Comparison of ENCODE assay signal across 17 cellular contexts in genomic region chr13:99290890-99291289, GRCh38. TPM values are rescaled to one million over a fixed set of nuclear protein-coding genes. Genes with fewer than 3 reads are reported as not detected.
A peak's percentile ranks its signal among the peaks of the same experiment; 100 is the strongest.
DNase-seq lines count a peak whose midpoint lies in the region; ATAC-seq and TF ChIP-seq lines count a peak whose summit lies in the region.
"Had no signal": no experiment of that assay in that cellular context is flagged by ENCODE, and none has a peak within 500 bp of the region (broad histone marks: within the 10 kb centered on the region; RNA-seq: fewer than 3 reads in every experiment).

No MANE protein-coding gene starts in this region.

- no peaks in the 10 kb centered on the region for H3K9me3 Mint-ChIP-seq in activated T-cell treated with anti-CD3 and anti-CD28 coated beads, Interleukin-2, amount 50 U/mL, for 4 hours
- no peaks in the 10 kb centered on the region for H3K9me3 Mint-ChIP-seq in T-helper 2 cell treated with Interferon-gamma antibody and Interleukin-4, amounts not matched to agents 5 μg/mL and 100 μg/mL, for 36 hours
- H3K9me3 Mint-ChIP-seq in dendritic cell treated with granulocyte-macrophage colony-stimulating factor and Interleukin-4, amounts not matched to agents 40 ng/mL and 50 ng/mL, for 4 days, result no peaks in the 10 kb centered on the region
- H3K9me3 Mint-ChIP-seq in stimulated activated effector memory CD8-positive, alpha-beta T cell treated with anti-CD3 and anti-CD28 coated beads, Interleukin-12 subunit alpha, Interleukin-12 subunit beta, amount 100 ng/mL, for 72 hours, result no peaks in the 10 kb centered on the region

- H3K27ac ChIP-seq in brain microvascular endothelial cell, result no peak overlapping the region
- H3K27ac ChIP-seq: foreskin keratinocyte, PC-9 had no signal

- H3K36me3 ChIP-seq in brain microvascular endothelial cell (replicated peaks), result no peaks in the 10 kb centered on the region

- H3K4me3 ChIP-seq in brain microvascular endothelial cell (ENCODE audit: low read depth, low read length), result no peak overlapping the region
- H3K4me3 ChIP-seq: PC-9, smooth muscle cell had no signal

- in situ Hi-C loops in brain microvascular endothelial cell (cut with HindIII; ENCODE audit: low pct_ligation_motif_present, low sequenced_read_pairs), result no loop called here

- H3K27ac Mint-ChIP-seq in T-helper 2 cell treated with Interferon-gamma antibody and Interleukin-4, amounts not matched to agents 5 μg/mL and 100 μg/mL, for 36 hours, result peak overlapping the region; percentile 76
- H3K27ac Mint-ChIP-seq in dendritic cell treated with granulocyte-macrophage colony-stimulating factor and Interleukin-4, amounts not matched to agents 40 ng/mL and 50 ng/mL, for 4 days, result peak overlapping the region; percentile 67
- peak overlapping the region; percentile 90 for H3K27ac Mint-ChIP-seq in stimulated activated effector memory CD8-positive, alpha-beta T cell treated with anti-CD3 and anti-CD28 coated beads, Interleukin-12 subunit alpha, Interleukin-12 subunit beta, amount 100 ng/mL, for 72 hours

- intact Hi-C loops in dendritic cell treated with granulocyte-macrophage colony-stimulating factor and Interleukin-4, amounts not matched to agents 40 ng/mL and 50 ng/mL, for 4 days (cut with micrococcal nuclease), result no loop called here

- H3K27me3 ChIP-seq in brain microvascular endothelial cell (replicated peaks), result no peaks in the 10 kb centered on the region
- H3K27me3 ChIP-seq: foreskin keratinocyte had no signal

- H3K4me3 Mint-ChIP-seq in activated T-cell treated with anti-CD3 and anti-CD28 coated beads, Interleukin-2, amount 50 U/mL, for 4 hours, result peak overlapping the region; percentile 42
- H3K4me3 Mint-ChIP-seq in T-helper 2 cell treated with Interferon-gamma antibody and Interleukin-4, amounts not matched to agents 5 μg/mL and 100 μg/mL, for 36 hours, result peak overlapping the region; percentile 2
- H3K4me3 Mint-ChIP-seq in dendritic cell treated with granulocyte-macrophage colony-stimulating factor and Interleukin-4, amounts not matched to agents 40 ng/mL and 50 ng/mL, for 4 days, result no peak overlapping the region
- peak overlapping the region; percentile 51 for H3K4me3 Mint-ChIP-seq in stimulated activated effector memory CD8-positive, alpha-beta T cell treated with anti-CD3 and anti-CD28 coated beads, Interleukin-12 subunit alpha, Interleukin-12 subunit beta, amount 100 ng/mL, for 72 hours

- ATAC-seq in activated T-cell treated with anti-CD3 and anti-CD28 coated beads, Interleukin-2, amount 50 U/mL, for 4 hours, result no peak
- ATAC-seq in stimulated activated effector memory CD8-positive, alpha-beta T cell treated with anti-CD3 and anti-CD28 coated beads, Interleukin-12 subunit alpha, Interleukin-12 subunit beta, amount 100 ng/mL, for 72 hours, result peak; percentile 59
- ATAC-seq: foreskin keratinocyte had no signal

- no peaks in the 10 kb centered on the region for H3K27me3 Mint-ChIP-seq in activated T-cell treated with anti-CD3 and anti-CD28 coated beads, Interleukin-2, amount 50 U/mL, for 4 hours (ENCODE audit: low read depth)
- no peaks in the 10 kb centered on the region for H3K27me3 Mint-ChIP-seq in T-helper 2 cell treated with Interferon-gamma antibody and Interleukin-4, amounts not matched to agents 5 μg/mL and 100 μg/mL, for 36 hours (ENCODE audit: low read depth)
- no peaks in the 10 kb centered on the region for H3K27me3 Mint-ChIP-seq in dendritic cell treated with granulocyte-macrophage colony-stimulating factor and Interleukin-4, amounts not matched to agents 40 ng/mL and 50 ng/mL, for 4 days

- peaks cover 51% of the 10 kb centered on the region for H3K36me3 Mint-ChIP-seq in activated T-cell treated with anti-CD3 and anti-CD28 coated beads, Interleukin-2, amount 50 U/mL, for 4 hours (ENCODE audit: insufficient read depth)
- H3K36me3 Mint-ChIP-seq in T-helper 2 cell treated with Interferon-gamma antibody and Interleukin-4, amounts not matched to agents 5 μg/mL and 100 μg/mL, for 36 hours (ENCODE audit: low read depth), result peaks cover 65% of the 10 kb centered on the region
- H3K36me3 Mint-ChIP-seq in dendritic cell treated with granulocyte-macrophage colony-stimulating factor and Interleukin-4, amounts not matched to agents 40 ng/mL and 50 ng/mL, for 4 days (ENCODE audit: low read depth), result peaks cover 56% of the 10 kb centered on the region
- peaks cover 72% of the 10 kb centered on the region for H3K36me3 Mint-ChIP-seq in stimulated activated effector memory CD8-positive, alpha-beta T cell treated with anti-CD3 and anti-CD28 coated beads, Interleukin-12 subunit alpha, Interleukin-12 subunit beta, amount 100 ng/mL, for 72 hours

- TF ChIP-seq CTCF in brain microvascular endothelial cell (IDR thresholded peaks at IDR 0.05; ENCODE audit: low read depth, low read length, missing control alignments), result no peak

- peaks cover 87% of the 10 kb centered on the region for H3K4me1 Mint-ChIP-seq in activated T-cell treated with anti-CD3 and anti-CD28 coated beads, Interleukin-2, amount 50 U/mL, for 4 hours (ENCODE audit: low read depth)
- H3K4me1 Mint-ChIP-seq in T-helper 2 cell treated with Interferon-gamma antibody and Interleukin-4, amounts not matched to agents 5 μg/mL and 100 μg/mL, for 36 hours (ENCODE audit: low read depth), result peaks cover 76% of the 10 kb centered on the region
- H3K4me1 Mint-ChIP-seq in dendritic cell treated with granulocyte-macrophage colony-stimulating factor and Interleukin-4, amounts not matched to agents 40 ng/mL and 50 ng/mL, for 4 days (ENCODE audit: low read depth), result peaks cover 71% of the 10 kb centered on the region
- peaks cover 73% of the 10 kb centered on the region for H3K4me1 Mint-ChIP-seq in stimulated activated effector memory CD8-positive, alpha-beta T cell treated with anti-CD3 and anti-CD28 coated beads, Interleukin-12 subunit alpha, Interleukin-12 subunit beta, amount 100 ng/mL, for 72 hours

- DNase-seq in activated T-cell treated with anti-CD3 and anti-CD28 coated beads, Interleukin-2, amount 50 U/mL, for 4 hours, result no peak
- no peak for DNase-seq in activated T-cell treated with anti-CD3 and anti-CD28 coated beads, Interleukin-2, amount 50 U/mL, for 48 hours
- peak; percentile 49 for DNase-seq in T-helper 2 cell treated with Interferon-gamma antibody and Interleukin-4, amounts not matched to agents 5 μg/mL and 100 μg/mL, for 36 hours (ENCODE audit: low spot score)
- DNase-seq in stimulated activated effector memory CD8-positive, alpha-beta T cell treated with anti-CD3 and anti-CD28 coated beads, Interleukin-12 subunit alpha, Interleukin-12 subunit beta, amount 100 ng/mL, for 72 hours (ENCODE audit: low spot score in 2 of 2), result no peak
- DNase-seq in brain microvascular endothelial cell (no peak), medulla oblongata (ENCODE audit: extremely low spot score) (no peak), Kasumi-1 (lab: John Stamatoyannopoulos, UW) (no peak)
- DNase-seq: ACHN; amygdala; cerebellar nuclear complex; COR-L47; foreskin keratinocyte; PC-9; stimulated activated naive CD4-positive, alpha-beta T cell had no signal

RNA-seq across cellular contexts. Expression of gene GPR183, which starts 16.3 kb away (rescaled TPM):
- 10 to 100 TPM; 48.6 to 86.8 (median 65.7) TPM for total RNA-seq in activated T-cell treated with anti-CD3 and anti-CD28 coated beads, Interleukin-2, amount 50 U/mL, for 4 hours
- total RNA-seq: foreskin keratinocyte, PC-9 had no signal

RNA-seq across cellular contexts. Expression of gene GPR18, which starts 32.7 kb away (rescaled TPM):
- total RNA-seq in activated T-cell treated with anti-CD3 and anti-CD28 coated beads, Interleukin-2, amount 50 U/mL, for 4 hours, result 1 to 10 TPM; 3.3 to 4.0 (median 3.9) TPM
- total RNA-seq: foreskin keratinocyte, PC-9, posterior vena cava, smooth muscle cell had no signal
